ENCODE assay signal across 1 cellular context in the genomic region with DNA sequence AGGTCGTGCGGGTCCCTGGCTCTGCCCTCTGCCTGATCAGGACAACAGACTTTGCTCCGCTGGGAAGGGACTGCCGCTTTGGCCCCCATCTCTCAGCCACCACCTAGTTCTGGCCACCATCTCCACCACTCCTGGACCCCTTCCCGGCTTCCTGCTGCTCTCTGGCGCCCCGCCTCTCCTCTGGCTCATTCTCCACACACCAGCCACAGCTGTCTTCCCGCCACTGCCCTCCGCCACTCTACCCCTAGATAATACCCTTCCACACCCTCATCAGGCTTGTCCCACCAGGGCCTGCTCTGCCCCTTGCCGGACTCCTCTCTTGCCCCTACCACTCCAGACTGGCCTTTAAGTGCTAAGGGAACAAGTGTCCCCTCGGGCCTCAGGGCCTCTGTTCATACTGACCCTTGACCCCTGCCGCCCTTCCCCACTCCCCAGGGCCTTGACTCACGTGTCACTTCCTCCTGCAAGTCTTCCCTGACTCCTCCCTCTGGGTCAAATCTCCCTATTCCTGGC.
TF ChIP-seq lines count a peak whose summit lies in the region.

No MANE protein-coding gene starts in this region.

TF ChIP-seq in IMR-90, 13 proteins besides CTCF, POLR2A, EP300 and RAD21:
- TF ChIP-seq CEBPB (IDR thresholded peaks at IDR 0.05; ENCODE audit: low read depth, low read length) (no peak), MAFK (IDR thresholded peaks at IDR 0.05; ENCODE audit: low read depth, low read length) (no peak), CHD1 (IDR thresholded peaks at IDR 0.05; ENCODE audit: low read depth, low read length) (no peak), RFX5 (IDR thresholded peaks at IDR 0.05; ENCODE audit: low read depth, low read length) (no peak), MXI1 (IDR thresholded peaks at IDR 0.05; ENCODE audit: borderline replicate concordance, low read depth, low read length) (no peak), NFE2L2 (IDR thresholded peaks at IDR 0.05; ENCODE audit: low read depth, low read length) (no peak), RCOR1 (IDR thresholded peaks at IDR 0.05; ENCODE audit: insufficient replicate concordance, low read length) (no peak), MAZ (IDR thresholded peaks at IDR 0.05; ENCODE audit: borderline replicate concordance, low read depth, low read length) (no peak), BHLHE40 (IDR thresholded peaks at IDR 0.05; ENCODE audit: low read depth, low read length) (no peak), FOS (IDR thresholded peaks at IDR 0.05; ENCODE audit: low read depth, low read length) (no peak), SMC3 (IDR thresholded peaks at IDR 0.05; ENCODE audit: low read depth, low read length) (no peak)
- TF ChIP-seq, protein P1, sequence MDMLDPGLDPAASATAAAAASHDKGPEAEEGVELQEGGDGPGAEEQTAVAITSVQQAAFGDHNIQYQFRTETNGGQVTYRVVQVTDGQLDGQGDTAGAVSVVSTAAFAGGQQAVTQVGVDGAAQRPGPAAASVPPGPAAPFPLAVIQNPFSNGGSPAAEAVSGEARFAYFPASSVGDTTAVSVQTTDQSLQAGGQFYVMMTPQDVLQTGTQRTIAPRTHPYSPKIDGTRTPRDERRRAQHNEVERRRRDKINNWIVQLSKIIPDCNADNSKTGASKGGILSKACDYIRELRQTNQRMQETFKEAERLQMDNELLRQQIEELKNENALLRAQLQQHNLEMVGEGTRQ (IDR thresholded peaks at IDR 0.05; ENCODE audit: low read depth, low read length), result no peak
- TF ChIP-seq, protein P2, sequence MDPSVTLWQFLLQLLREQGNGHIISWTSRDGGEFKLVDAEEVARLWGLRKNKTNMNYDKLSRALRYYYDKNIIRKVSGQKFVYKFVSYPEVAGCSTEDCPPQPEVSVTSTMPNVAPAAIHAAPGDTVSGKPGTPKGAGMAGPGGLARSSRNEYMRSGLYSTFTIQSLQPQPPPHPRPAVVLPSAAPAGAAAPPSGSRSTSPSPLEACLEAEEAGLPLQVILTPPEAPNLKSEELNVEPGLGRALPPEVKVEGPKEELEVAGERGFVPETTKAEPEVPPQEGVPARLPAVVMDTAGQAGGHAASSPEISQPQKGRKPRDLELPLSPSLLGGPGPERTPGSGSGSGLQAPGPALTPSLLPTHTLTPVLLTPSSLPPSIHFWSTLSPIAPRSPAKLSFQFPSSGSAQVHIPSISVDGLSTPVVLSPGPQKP (IDR thresholded peaks at IDR 0.05; ENCODE audit: borderline replicate concordance, low read depth, low read length), result no peak
